8 cellular contexts compared by ENCODE assay signal in genomic region chr9:124852829-124853531, GRCh38. TPM values are rescaled to one million over a fixed set of nuclear protein-coding genes. Genes with fewer than 3 reads are reported as not detected.
DNase-seq lines count a peak whose midpoint lies in the region; ATAC-seq and TF ChIP-seq lines count a peak whose summit lies in the region.

Gene WDR38 (plus strand): TSS chr9:124853460. CDS start chr9:124853532, 72 bp downstream.

- POLR2A ChIA-PET in T-cell (lab: Charles Lee): interaction anchor here in 1 of 2 donors (0.5 to 0.6 kb wide), 2 partner anchors 15 to 31 kb away, joined by 3 to 6 read pairs; no protein-coding TSS in a partner anchor

- CTCF ChIA-PET in T-cell (lab: Charles Lee): interaction anchor here (0.5 to 2.7 kb wide), 14 partner anchors 8 to 87 kb away, joined by 3 to 14 read pairs (median 5); partner anchors contain the start of genes ARPC5L (in 1 of the 2) and OLFML2A (in 1 of the 2)

- peaks cover 6 to 20% (median 11%) of the 10 kb centered on the region in 3 donors for H3K4me1 Mint-ChIP-seq in T-cell

- peaks cover 4 to 5% of the 10 kb centered on the region in 2 donors for H3K27me3 Mint-ChIP-seq in T-cell

- H3K4me1 ChIP-seq in left ventricle myocardium inferior: peaks cover 40% of the 10 kb centered on the region
- H3K4me1 ChIP-seq in uterus: no peaks in the 10 kb centered on the region

- intact Hi-C loops in left ventricle myocardium inferior (cut with micrococcal nuclease): loop anchor here (2.0 kb wide), 1 partner anchor 78 kb away; no protein-coding TSS in a partner anchor
- intact Hi-C loops in posterior vena cava (cut with DNase I): loop anchor here (2.0 to 10.0 kb wide), 4 partner anchors 76 to 522 kb away; partner anchors contain the start of gene OLFML2A (in 1 of the 2)
- intact Hi-C loops in uterus (cut with DNase I; ENCODE audit: low total_unique reads): loop anchor here (2.0 kb wide), 1 partner anchor 80 kb away; no protein-coding TSS in a partner anchor

- ATAC-seq in GM21786 (IDR thresholded peaks at IDR 0.05; ENCODE audit: unreplicated experiment) (peak; percentile 70), T-cell (replicated peaks in 1 of 4) (peak; percentile 80 to 87 (median 84))

- H3K36me3 ChIP-seq in MG63 (peaks cover 19% of the 10 kb centered on the region), left ventricle myocardium inferior (peaks cover 11% of the 10 kb centered on the region), uterus (no peaks in the 10 kb centered on the region)

- H3K9me3 Mint-ChIP-seq in T-cell: no peaks in the 10 kb centered on the region

- H3K27ac ChIP-seq in left ventricle myocardium inferior (replicated peaks) (peak within 1 kb of the TSS; percentile 95), uterus (peak within 1 kb of the TSS; percentile 64 to 65)

- DNase-seq in DMS79 (lab: John Stamatoyannopoulos, UW) (peak; percentile 11), MG63 (peak; percentile 72), T-cell (peak; percentile 55 to 82 (median 74)), amniotic epithelial cell (ENCODE audit: low read depth) (peak; percentile 38), left ventricle myocardium inferior (peak; percentile 82), posterior vena cava (ENCODE audit: low spot score) (peak; percentile 91), uterus (peak; percentile 72 to 77)

- H3K27ac Mint-ChIP-seq in T-cell: peak within 1 kb of the TSS in 1 of 2 donors; percentile 45

- H3K27me3 ChIP-seq in MG63 (no peaks in the 10 kb centered on the region), left ventricle myocardium inferior (ENCODE audit: low read depth) (no peaks in the 10 kb centered on the region), uterus (no peaks in the 10 kb centered on the region)

- H3K36me3 Mint-ChIP-seq in T-cell: peaks cover 6% of the 10 kb centered on the region

- TF ChIP-seq POLR2A in uterus (IDR thresholded peaks at IDR 0.05): no peak

- peak within 1 kb of the TSS; percentile 36 for H3K4me3 ChIP-seq in MG63
- H3K4me3 ChIP-seq in left ventricle myocardium inferior: peak within 1 kb of the TSS; percentile 67
- H3K4me3 ChIP-seq in uterus: peak within 1 kb of the TSS; percentile 25 to 33

- H3K4me3 Mint-ChIP-seq in T-cell: peak within 1 kb of the TSS; percentile 62 to 71 (median 66)

- TF ChIP-seq CTCF in left ventricle myocardium inferior (IDR thresholded peaks at IDR 0.05; ENCODE audit: borderline replicate concordance): peak; percentile 97
- peak; percentile 97 to 99 (median 98) for TF ChIP-seq CTCF in uterus (IDR thresholded peaks at IDR 0.05)

- no peaks in the 10 kb centered on the region for H3K9me3 ChIP-seq in MG63
- no peaks in the 10 kb centered on the region for H3K9me3 ChIP-seq in left ventricle myocardium inferior (replicated peaks)
- no peaks in the 10 kb centered on the region for H3K9me3 ChIP-seq in uterus

RNA-seq across cellular contexts. Expression of gene WDR38, which starts in this region (rescaled TPM):
- total RNA-seq in MG63 (2014; rRNA removed; shearing (Covaris generic); ENCODE audit: low replicate concordance): not detected in 2 replicates
- total RNA-seq in T-cell (not detected), left ventricle myocardium inferior (not detected), posterior vena cava (not detected), uterus (1 to 10 TPM in 1 of 4 donors, under 1 TPM in 1, not detected in 2; 0.79 to 1.9 TPM)

Comparison
In these comparisons a context has a peak if more than half of its experiments do, and no peak if none do; other contexts are left out.
1. Peak in every context shown above with its lines: DNase-seq, ATAC-seq, H3K4me3 ChIP-seq and H3K27ac ChIP-seq.
2. Peak in DNase-seq and H3K4me3 ChIP-seq in MG63; RNA of the gene not detected or under 1 TPM.
3. Peak in DNase-seq and ATAC-seq in T-cell; RNA of the gene not detected or under 1 TPM.
4. Peak in DNase-seq, H3K4me3 ChIP-seq and H3K27ac ChIP-seq in left ventricle myocardium inferior; RNA of the gene not detected or under 1 TPM.
5. Peak in DNase-seq in posterior vena cava; RNA of the gene not detected or under 1 TPM.
6. DNase-seq: peak in every context shown above with its lines; median percentile 91 in posterior vena cava; 82 in left ventricle myocardium inferior; 74 in uterus; 74 in T-cell; 72 in MG63; 38 in amniotic epithelial cell; 11 in DMS79.